In genomic region chr4:39348371-39349265, GRCh38 we compare ENCODE assay signal across 10 cellular contexts. TPM values are rescaled to one million over a fixed set of nuclear protein-coding genes. Genes with fewer than 3 reads are reported as not detected.
DNase-seq lines count a peak whose midpoint lies in the region; ATAC-seq, FAIRE-seq and TF ChIP-seq lines count a peak whose summit lies in the region.
"Had no signal": no experiment of that assay in that cellular context is flagged by ENCODE, and none has a peak within 500 bp of the region (broad histone marks: within the 10 kb centered on the region; RNA-seq: fewer than 3 reads in every experiment).

No MANE protein-coding gene starts in this region.

- no peak for TF ChIP-seq EP300 in HepG2 (IDR thresholded peaks at IDR 0.05; ENCODE audit: low read depth in 2 of 2, low read length in 2 of 2)
- no peak for TF ChIP-seq EP300 in HepG2 (CRISPR knock-in tag; IDR thresholded peaks at IDR 0.05; ENCODE audit: borderline replicate concordance)

- RAD21 ChIA-PET in HCT116 (lab: Charles Lee; ENCODE audit: low non-redundant PET in 1 of 2, low total read pairs in 2 of 2, uncharacterized antibody in 2 of 2, unreplicated experiment in 2 of 2) = no interaction called here

- no peak for TF ChIP-seq CTCF in CD4-positive, alpha-beta T cell (IDR thresholded peaks at IDR 0.05)
- TF ChIP-seq CTCF in HCT116 (IDR thresholded peaks at IDR 0.05 in 2 of 3, conservative IDR thresholded peaks at IDR 0.05 in 1 of 3; ENCODE audit: borderline replicate concordance in 1 of 3, insufficient read depth in 1 of 3, low read depth in 2 of 3, low read length in 2 of 3) (no peak), HepG2 (CRISPR knock-in tag; IDR thresholded peaks at IDR 0.05) (no peak)

- intact Hi-C loops in CD4-positive, alpha-beta T cell (cut with DNase I, micrococcal nuclease) = no loop called here
- intact Hi-C loops in HCT116 (cut with micrococcal nuclease) = no loop called here
- intact Hi-C loops in activated T-helper 1 cell treated with anti-CD3 and anti-CD28 coated beads, Interleukin-12 subunit alpha, Interleukin-12 subunit beta, Interleukin-2, Interleukin-4 antibody, amounts not matched to agents 30 ng/mL and 10 ng/mL and 1 ng/mL, durations not matched to agents 14 hours and 24 hours and 36 hours (cut with micrococcal nuclease) = no loop called here
- intact Hi-C loops in HepG2 (cut with micrococcal nuclease; ENCODE audit: unreplicated experiment) = no loop called here
- intact Hi-C loops in cardiac septum (cut with DNase I) = no loop called here

- H2AFZ ChIP-seq in HCT116 (ENCODE audit: low read depth, low read length, poor library complexity, severe bottlenecking) (no peak overlapping the region), HepG2 (ENCODE audit: low read length) (no peak overlapping the region)

- H3K9me3 Mint-ChIP-seq in CD4-positive, alpha-beta T cell = peaks cover 4% of the 10 kb centered on the region
- peaks cover 9% of the 10 kb centered on the region for H3K9me3 Mint-ChIP-seq in activated T-helper 1 cell treated with anti-CD3 and anti-CD28 coated beads, Interleukin-12 subunit alpha, Interleukin-12 subunit beta, Interleukin-2, Interleukin-4 antibody, amounts not matched to agents 30 ng/mL and 10 ng/mL and 1 ng/mL, durations not matched to agents 14 hours and 24 hours and 36 hours

- CTCF ChIA-PET in CD4-positive, alpha-beta T cell (lab: Charles Lee) = interaction anchor here (1.3 kb wide), 1 partner anchor 12 kb away, joined by 3 read pairs; no protein-coding TSS in a partner anchor
- CTCF ChIA-PET in HCT116 (lab: Charles Lee) (no interaction called here), HepG2 (lab: Yijun Ruan, JAX; ENCODE audit: low intra/inter-chr PET ratio, low total read pairs) (no interaction called here)

- in situ Hi-C loops in HepG2 (cut with HindIII; ENCODE audit: extremely low pct_ligation_motif_present, low pct_unique_long_range_greater_than_20kb) = no loop called here

- peaks cover 4 to 5% of the 10 kb centered on the region in 2 experiments; a peak in 1 of 4 replicates for H3K36me3 ChIP-seq in HCT116 (ENCODE audit: control insufficient read depth in 1 of 2, insufficient read depth in 2 of 2, low read length in 2 of 2)
- peaks cover 5 to 33% of the 10 kb centered on the region in 2 experiments; a peak in 4 of 5 replicates for H3K36me3 ChIP-seq in HepG2 (replicated peaks in 1 of 2; ENCODE audit: control insufficient read depth in 1 of 2, insufficient read depth in 2 of 2, low read length in 2 of 2)

- H3K79me2 ChIP-seq in HCT116 (ENCODE audit: insufficient read depth, low read length) = peaks cover 90% of the 10 kb centered on the region
- peaks cover 75% of the 10 kb centered on the region for H3K79me2 ChIP-seq in HepG2 (ENCODE audit: insufficient read depth, low read length)

- no peaks in the 10 kb centered on the region for H3K9me2 ChIP-seq in HCT116 (ENCODE audit: insufficient read depth)

- H3K4me1 ChIP-seq in HCT116 (ENCODE audit: control insufficient read depth in 1 of 2, insufficient read depth in 2 of 2, low read length in 2 of 2) (peaks cover 0 to 11% of the 10 kb centered on the region in 2 experiments; a peak in 1 of 4 replicates), HepG2 (ENCODE audit: insufficient read depth, low read length) (peaks cover 39% of the 10 kb centered on the region)

- DNase-seq in CD4-positive, alpha-beta T cell = no peak
- DNase-seq in HCT116 (ENCODE audit: low read depth, low spot score) (no peak), HepG2 (ENCODE audit: low spot score) (peak; percentile 41), cardiac septum (ENCODE audit: low spot score) (no peak), Ammon's horn (ENCODE audit: low spot score) (no peak), COR-L47 (lab: John Stamatoyannopoulos, UW) (no peak)
- DNase-seq in activated T-helper 1 cell treated with anti-CD3 and anti-CD28 coated beads, Interleukin-12 subunit alpha, Interleukin-12 subunit beta, Interleukin-2, Interleukin-4 antibody, amounts not matched to agents 30 ng/mL and 10 ng/mL and 1 ng/mL, durations not matched to agents 14 hours and 24 hours and 36 hours (ENCODE audit: low spot score) = no peak
- DNase-seq: KG1, NCI-H446 treated with DMSO at 0.1 percent for 48 hours had no signal

- WGBS in HepG2 (ENCODE audit: low lambda C conversion rate) = 100% methylated on average over 3 of the region's 3 CpGs

- TSS peak; percentile 15 for BruUV-seq in HCT116 (replicated peaks; lab: Mats Ljungman, UMichigan)
- BruUV-seq in HepG2 (replicated peaks; lab: Mats Ljungman, UMichigan) = TSS peak; percentile 30

- no peaks in the 10 kb centered on the region for H3K9me3 ChIP-seq in CD4-positive, alpha-beta T cell (ENCODE audit: control insufficient read depth, low read length)
- H3K9me3 ChIP-seq in HCT116 (ENCODE audit: control insufficient read depth in 1 of 2, insufficient read depth in 1 of 2, low read depth in 1 of 2, low read length in 2 of 2) (no peaks in the 10 kb centered on the region), HepG2 (ENCODE audit: low read length) (no peaks in the 10 kb centered on the region)

- H3K4me3 Mint-ChIP-seq in CD4-positive, alpha-beta T cell = no peak overlapping the region
- H3K4me3 Mint-ChIP-seq in activated T-helper 1 cell treated with anti-CD3 and anti-CD28 coated beads, Interleukin-12 subunit alpha, Interleukin-12 subunit beta, Interleukin-2, Interleukin-4 antibody, amounts not matched to agents 30 ng/mL and 10 ng/mL and 1 ng/mL, durations not matched to agents 14 hours and 24 hours and 36 hours = peak overlapping the region; percentile 19
- H3K4me3 Mint-ChIP-seq: mesothelial cell of epicardium had no signal

- H3K27me3 ChIP-seq in CD4-positive, alpha-beta T cell (ENCODE audit: control insufficient read depth, insufficient read depth, low read length) = no peaks in the 10 kb centered on the region
- H3K27me3 ChIP-seq in HCT116 (ENCODE audit: insufficient read depth, low read length) = no peaks in the 10 kb centered on the region
- H3K27me3 ChIP-seq in HepG2 (ENCODE audit: control insufficient read depth in 1 of 2, insufficient read depth in 2 of 2, low read length in 2 of 2) = no peaks in the 10 kb centered on the region

- TF ChIP-seq RAD21 in HCT116 (IDR thresholded peaks at IDR 0.05; ENCODE audit: low read depth) = no peak
- TF ChIP-seq RAD21 in HepG2 (CRISPR knock-in tag; IDR thresholded peaks at IDR 0.05) = no peak

- peak overlapping the region; percentile 57 for H3K27ac Mint-ChIP-seq in CD4-positive, alpha-beta T cell
- H3K27ac Mint-ChIP-seq in activated T-helper 1 cell treated with anti-CD3 and anti-CD28 coated beads, Interleukin-12 subunit alpha, Interleukin-12 subunit beta, Interleukin-2, Interleukin-4 antibody, amounts not matched to agents 30 ng/mL and 10 ng/mL and 1 ng/mL, durations not matched to agents 14 hours and 24 hours and 36 hours = peak overlapping the region; percentile 44
- H3K27ac Mint-ChIP-seq: mesothelial cell of epicardium had no signal

- H4K20me1 ChIP-seq in HCT116 (ENCODE audit: insufficient read depth) (peaks cover 4% of the 10 kb centered on the region; the same call in 1 of the 2 replicates), HepG2 (ENCODE audit: insufficient read depth, low read length) (no peaks in the 10 kb centered on the region)

- peaks cover 53% of the 10 kb centered on the region for H3K4me1 Mint-ChIP-seq in CD4-positive, alpha-beta T cell (ENCODE audit: low read depth)
- peaks cover 55% of the 10 kb centered on the region for H3K4me1 Mint-ChIP-seq in activated T-helper 1 cell treated with anti-CD3 and anti-CD28 coated beads, Interleukin-12 subunit alpha, Interleukin-12 subunit beta, Interleukin-2, Interleukin-4 antibody, amounts not matched to agents 30 ng/mL and 10 ng/mL and 1 ng/mL, durations not matched to agents 14 hours and 24 hours and 36 hours (ENCODE audit: low read depth)

- POLR2A ChIA-PET in CD4-positive, alpha-beta T cell (lab: Charles Lee) = interaction anchor here (0.7 kb wide), 1 partner anchor 17 kb away, joined by 5 read pairs; the partner anchor contains the start of gene RFC1
- POLR2A ChIA-PET in HCT116 (lab: Charles Lee) (no interaction called here), HepG2 (lab: Yijun Ruan, JAX) (interaction anchor here (1.0 to 2.0 kb wide), 3 partner anchors 16 to 110 kb away, joined by 3 to 6 read pairs (median 5); partner anchors contain the start of genes LIAS, RFC1 and RPL9)

- no peak for ATAC-seq in CD4-positive, alpha-beta T cell (ENCODE audit: poor library complexity)
- ATAC-seq in HCT116 (no peak), HepG2 (peak; percentile 51; the same call in 1 of the 3 replicates)

- H3K9ac ChIP-seq in HCT116 (ENCODE audit: low read length) (no peak overlapping the region), HepG2 (ENCODE audit: insufficient read depth, low read depth, low read length) (no peak overlapping the region)

- H3K27me3 Mint-ChIP-seq in CD4-positive, alpha-beta T cell = no peaks in the 10 kb centered on the region
- no peaks in the 10 kb centered on the region for H3K27me3 Mint-ChIP-seq in activated T-helper 1 cell treated with anti-CD3 and anti-CD28 coated beads, Interleukin-12 subunit alpha, Interleukin-12 subunit beta, Interleukin-2, Interleukin-4 antibody, amounts not matched to agents 30 ng/mL and 10 ng/mL and 1 ng/mL, durations not matched to agents 14 hours and 24 hours and 36 hours (ENCODE audit: insufficient read depth)

- H3K27ac ChIP-seq in CD4-positive, alpha-beta T cell (ENCODE audit: low read depth, low read length) = no peak overlapping the region
- H3K27ac ChIP-seq in HCT116 (ENCODE audit: low read depth, low read length) (no peak overlapping the region), HepG2 (ENCODE audit: extremely low read length, insufficient read depth, low read length) (no peak overlapping the region)

- TF ChIP-seq POLR2A in HCT116 (IDR thresholded peaks at IDR 0.05; ENCODE audit: borderline replicate concordance, extremely low read depth, insufficient read depth, insufficient read length) = no peak
- TF ChIP-seq POLR2A in HepG2 (IDR thresholded peaks at IDR 0.05; ENCODE audit: insufficient read depth in 1 of 2, low read depth in 2 of 2, low read length in 2 of 2) = no peak

- no peak overlapping the region for H3K4me3 ChIP-seq in HCT116 (replicated peaks in 1 of 2; ENCODE audit: low read depth in 1 of 2, low read length in 2 of 2)
- no peak overlapping the region for H3K4me3 ChIP-seq in HepG2 (replicated peaks in 1 of 3; ENCODE audit: insufficient read depth in 1 of 3, low read depth in 2 of 3, low read length in 3 of 3)

- no peak for FAIRE-seq in HepG2 (lab: Jason Lieb, UNC)

- peaks cover 82% of the 10 kb centered on the region for H3K36me3 Mint-ChIP-seq in CD4-positive, alpha-beta T cell (ENCODE audit: low read depth)
- peaks cover 50% of the 10 kb centered on the region for H3K36me3 Mint-ChIP-seq in activated T-helper 1 cell treated with anti-CD3 and anti-CD28 coated beads, Interleukin-12 subunit alpha, Interleukin-12 subunit beta, Interleukin-2, Interleukin-4 antibody, amounts not matched to agents 30 ng/mL and 10 ng/mL and 1 ng/mL, durations not matched to agents 14 hours and 24 hours and 36 hours (ENCODE audit: low read depth)

- H3K4me2 ChIP-seq in HCT116 (ENCODE audit: low read length) = no peak overlapping the region
- H3K4me2 ChIP-seq in HepG2 (ENCODE audit: low read depth, low read length) = no peak overlapping the region

RNA-seq across cellular contexts. Expression of gene RFC1, which starts 17.5 kb away (rescaled TPM):
- total RNA-seq in CD4-positive, alpha-beta T cell = 100 to 1,000 TPM in 1 of 2 experiments, 10 to 100 TPM in 1; 97.0 to 104 TPM
- total RNA-seq in HCT116 (2021; ENCODE audit: unreplicated experiment) (52.3 TPM), HepG2 (2016; rRNA removed; fragmentation: Illumina TruSeq; extraction: Trizol) (78.8 and 118 TPM in 2 replicates), cardiac septum (22.3 TPM)
- 34.1 and 41.4 TPM in 2 replicates for polyA plus RNA-seq in HCT116 (2012)
- 83.3 and 87.1 TPM in 2 replicates for total RNA-seq in activated T-helper 1 cell treated with anti-CD3 and anti-CD28 coated beads, Interleukin-12 subunit alpha, Interleukin-12 subunit beta, Interleukin-2, Interleukin-4 antibody, amounts not matched to agents 30 ng/mL and 10 ng/mL and 1 ng/mL, durations not matched to agents 14 hours and 24 hours and 36 hours
- total RNA-seq in HepG2 (2016; cell fraction: cytosol; rRNA removed; fragmentation: Illumina TruSeq; extraction: Trizol; ENCODE audit: low read depth) = 21.8 and 22.9 TPM in 2 replicates
- total RNA-seq in HepG2 (2016; cell fraction: insoluble cytoplasmic fraction; rRNA removed; fragmentation: Illumina TruSeq; extraction: Trizol) = 76.0 and 117 TPM in 2 replicates
- 29.8 and 32.6 TPM in 2 replicates for total RNA-seq in HepG2 (2016; cell fraction: membrane; rRNA removed; fragmentation: Illumina TruSeq; extraction: Trizol)
- 76.8 and 78.9 TPM in 2 replicates for total RNA-seq in HepG2 (2016; cell fraction: nucleus; rRNA removed; fragmentation: Illumina TruSeq; extraction: Trizol)
- polyA plus RNA-seq in HepG2 (2011; rRNA removed) = 8.5 and 15.9 TPM in 2 replicates
- polyA plus RNA-seq in HepG2 (2011; cell fraction: cytosol; rRNA removed) = 14.7 and 19.0 TPM in 2 replicates
- polyA plus RNA-seq in HepG2 (2011; cell fraction: nucleus; rRNA removed) = 15.3 and 15.9 TPM in 2 replicates
- polyA plus RNA-seq in HepG2 (2012) = 36.0 and 49.9 TPM in 2 replicates
- polyA plus RNA-seq in HepG2 (2016; cell fraction: cytosol; fragmentation: Illumina TruSeq; extraction: Trizol; ENCODE audit: low read depth) = 2.5 and 2.6 TPM in 2 replicates
- 97.4 and 97.7 TPM in 2 replicates for polyA plus RNA-seq in HepG2 (2016; cell fraction: insoluble cytoplasmic fraction; fragmentation: Illumina TruSeq; extraction: Trizol; ENCODE audit: low read depth)
- polyA plus RNA-seq in HepG2 (2016; cell fraction: membrane; fragmentation: Illumina TruSeq; extraction: Trizol; ENCODE audit: low read depth) = 7.6 and 11.5 TPM in 2 replicates
- polyA plus RNA-seq in HepG2 (2016; cell fraction: nucleus; fragmentation: Illumina TruSeq; extraction: Trizol; ENCODE audit: insufficient read depth, low read depth) = 67.8 and 70.4 TPM in 2 replicates
- polyA minus RNA-seq in HepG2 (2011; rRNA and poly(A)+ RNA removed; ENCODE audit: low replicate concordance) = 29.7 and 32.1 TPM in 2 replicates
- polyA minus RNA-seq in HepG2 (2011; cell fraction: cytosol; rRNA and poly(A)+ RNA removed) = 50.7 and 53.5 TPM in 2 replicates
- 59.6 and 61.7 TPM in 2 replicates for polyA minus RNA-seq in HepG2 (2011; cell fraction: nucleus; rRNA and poly(A)+ RNA removed)

RNA-seq across cellular contexts. Expression of gene KLB, which starts 58.1 kb away (rescaled TPM):
- not detected for total RNA-seq in CD4-positive, alpha-beta T cell
- total RNA-seq in HCT116 (2021; ENCODE audit: unreplicated experiment) (not detected), HepG2 (2016; rRNA removed; fragmentation: Illumina TruSeq; extraction: Trizol) (41.9 and 82.0 TPM in 2 replicates), cardiac septum (0.05 TPM)
- polyA plus RNA-seq in HCT116 (2012) = 0.01 and 0.03 TPM in 2 replicates
- not detected in 2 replicates for total RNA-seq in activated T-helper 1 cell treated with anti-CD3 and anti-CD28 coated beads, Interleukin-12 subunit alpha, Interleukin-12 subunit beta, Interleukin-2, Interleukin-4 antibody, amounts not matched to agents 30 ng/mL and 10 ng/mL and 1 ng/mL, durations not matched to agents 14 hours and 24 hours and 36 hours
- total RNA-seq in HepG2 (2016; cell fraction: cytosol; rRNA removed; fragmentation: Illumina TruSeq; extraction: Trizol; ENCODE audit: low read depth) = 4.8 and 6.1 TPM in 2 replicates
- total RNA-seq in HepG2 (2016; cell fraction: insoluble cytoplasmic fraction; rRNA removed; fragmentation: Illumina TruSeq; extraction: Trizol) = 38.0 and 82.0 TPM in 2 replicates
- total RNA-seq in HepG2 (2016; cell fraction: membrane; rRNA removed; fragmentation: Illumina TruSeq; extraction: Trizol) = 12.2 and 15.5 TPM in 2 replicates
- 91.7 and 106 TPM in 2 replicates for total RNA-seq in HepG2 (2016; cell fraction: nucleus; rRNA removed; fragmentation: Illumina TruSeq; extraction: Trizol)
- 22.6 and 25.3 TPM in 2 replicates for polyA plus RNA-seq in HepG2 (2011; rRNA removed)
- 14.6 and 18.2 TPM in 2 replicates for polyA plus RNA-seq in HepG2 (2011; cell fraction: cytosol; rRNA removed)
- polyA plus RNA-seq in HepG2 (2011; cell fraction: nucleus; rRNA removed) = 12.6 and 12.7 TPM in 2 replicates
- 28.3 and 43.2 TPM in 2 replicates for polyA plus RNA-seq in HepG2 (2012)
- polyA plus RNA-seq in HepG2 (2016; cell fraction: cytosol; fragmentation: Illumina TruSeq; extraction: Trizol; ENCODE audit: low read depth) = 2.7 and 3.0 TPM in 2 replicates
- 26.6 and 27.9 TPM in 2 replicates for polyA plus RNA-seq in HepG2 (2016; cell fraction: insoluble cytoplasmic fraction; fragmentation: Illumina TruSeq; extraction: Trizol; ENCODE audit: low read depth)
- polyA plus RNA-seq in HepG2 (2016; cell fraction: membrane; fragmentation: Illumina TruSeq; extraction: Trizol; ENCODE audit: low read depth) = 5.6 and 7.1 TPM in 2 replicates
- 95.1 and 96.3 TPM in 2 replicates for polyA plus RNA-seq in HepG2 (2016; cell fraction: nucleus; fragmentation: Illumina TruSeq; extraction: Trizol; ENCODE audit: insufficient read depth, low read depth)
- polyA minus RNA-seq in HepG2 (2011; rRNA and poly(A)+ RNA removed; ENCODE audit: low replicate concordance) = 0.02 and 40.4 TPM in 2 replicates
- polyA minus RNA-seq in HepG2 (2011; cell fraction: cytosol; rRNA and poly(A)+ RNA removed) = 25.4 and 30.9 TPM in 2 replicates
- polyA minus RNA-seq in HepG2 (2011; cell fraction: nucleus; rRNA and poly(A)+ RNA removed) = 19.8 and 25.6 TPM in 2 replicates
- total RNA-seq: mesothelial cell of epicardium had no signal
